ENCODE assay signal across 11 cellular contexts in genomic region chr16:11563493-11564040, GRCh38. TPM values are rescaled to one million over a fixed set of nuclear protein-coding genes. Genes with fewer than 3 reads are reported as not detected.
A peak's percentile ranks its signal among the peaks of the same experiment; 100 is the strongest.
DNase-seq lines count a peak whose midpoint lies in the region; ATAC-seq lines count a peak whose summit lies in the region.
"Had no signal": no experiment of that assay in that cellular context is flagged by ENCODE, and none has a peak within 500 bp of the region (broad histone marks: within the 10 kb centered on the region; RNA-seq: fewer than 3 reads in every experiment).

No MANE protein-coding gene starts in this region.

- H3K9me3 ChIP-seq in HAP-1, result no peaks in the 10 kb centered on the region

- peaks cover 10% of the 10 kb centered on the region for H3K36me3 Mint-ChIP-seq in activated CD4-positive, alpha-beta memory T cell treated with anti-CD3 and anti-CD28 coated beads for 36 hours

- H3K9me3 Mint-ChIP-seq in activated CD4-positive, alpha-beta memory T cell treated with anti-CD3 and anti-CD28 coated beads for 36 hours, result no peaks in the 10 kb centered on the region

- H3K4me1 ChIP-seq in HAP-1, result no peaks in the 10 kb centered on the region; the same call in 1 of the 2 replicates

- ATAC-seq in GM21723 (IDR thresholded peaks at IDR 0.05; ENCODE audit: unreplicated experiment) (no peak), HG03378 (IDR thresholded peaks at IDR 0.05; ENCODE audit: unreplicated experiment) (no peak)
- ATAC-seq: Panc1 had no signal

- no peak overlapping the region for H3K4me3 ChIP-seq in HAP-1

- peak overlapping the region; percentile 88 for H3K27ac ChIP-seq in epithelial cell of prostate

- peaks cover 67% of the 10 kb centered on the region for H3K4me1 Mint-ChIP-seq in activated CD4-positive, alpha-beta memory T cell treated with anti-CD3 and anti-CD28 coated beads for 36 hours (ENCODE audit: low read depth)

- H3K36me3 ChIP-seq in HAP-1 (replicated peaks), result no peaks in the 10 kb centered on the region

- POLR2A ChIA-PET in activated CD4-positive, alpha-beta memory T cell treated with anti-CD3 and anti-CD28 coated beads for 36 hours (lab: Charles Lee), result interaction anchor here (0.7 to 1.2 kb wide), 2 partner anchors 18 to 23 kb away, joined by 3 to 5 read pairs; partner anchors contain the start of gene LITAF

- peak overlapping the region; percentile 75 for H3K27ac Mint-ChIP-seq in activated CD4-positive, alpha-beta memory T cell treated with anti-CD3 and anti-CD28 coated beads for 36 hours

- in situ Hi-C loops in HAP-1 (cut with MboI; ENCODE audit: low sequenced_read_pairs), result no loop called here

- no peak overlapping the region for H3K4me3 Mint-ChIP-seq in activated CD4-positive, alpha-beta memory T cell treated with anti-CD3 and anti-CD28 coated beads for 36 hours

- DNase-seq in HAP-1 (ENCODE audit: low spot score in 2 of 2), result peak; percentile 34 to 63
- peak; percentile 46 for DNase-seq in activated CD4-positive, alpha-beta memory T cell treated with anti-CD3 and anti-CD28 coated beads for 36 hours
- no peak for DNase-seq in epithelial cell of prostate (ENCODE audit: low read depth, low spot score)
- peak; percentile 73 for DNase-seq in renal cortical epithelial cell (ENCODE audit: low read depth)
- no peak for DNase-seq in stimulated activated CD4-positive, alpha-beta T cell treated with anti-CD3 and anti-CD28 coated beads, Interleukin-2, amount 100 ng/mL, for 24 hours
- DNase-seq: activated CD8-positive, alpha-beta memory T cell treated with anti-CD3 and anti-CD28 coated beads, Interleukin-2, amount 50 U/mL, for 48 hours; Calu3; T1000 had no signal

- intact Hi-C loops in activated CD4-positive, alpha-beta memory T cell treated with anti-CD3 and anti-CD28 coated beads for 36 hours (cut with micrococcal nuclease), result no loop called here

- CTCF ChIA-PET in activated CD4-positive, alpha-beta memory T cell treated with anti-CD3 and anti-CD28 coated beads for 36 hours (lab: Charles Lee), result interaction anchor here (0.8 to 2.2 kb wide), 4 partner anchors 18 to 125 kb away, joined by 3 to 11 read pairs (median 4); no protein-coding TSS in a partner anchor

- no peaks in the 10 kb centered on the region for H3K27me3 Mint-ChIP-seq in activated CD4-positive, alpha-beta memory T cell treated with anti-CD3 and anti-CD28 coated beads for 36 hours

- no peaks in the 10 kb centered on the region for H3K27me3 ChIP-seq in HAP-1 (ENCODE audit: low read depth)

RNA-seq across cellular contexts. Expression of gene LITAF, which starts 23.2 kb away (rescaled TPM):
- 100 to 1,000 TPM; 130 to 134 TPM for total RNA-seq in activated CD4-positive, alpha-beta memory T cell treated with anti-CD3 and anti-CD28 coated beads for 36 hours
- 52.6 and 59.2 TPM in 2 replicates for total RNA-seq in renal cortical epithelial cell

Comparison
In these comparisons a context has a peak if more than half of its experiments do, and no peak if none do; other contexts are left out.
1. DNase-seq: peak in HAP-1 (2 of 2), activated CD4-positive, alpha-beta memory T cell treated with anti-CD3 and anti-CD28 coated beads for 36 hours (single experiment) and renal cortical epithelial cell (single experiment); none in epithelial cell of prostate (single experiment) and stimulated activated CD4-positive, alpha-beta T cell treated with anti-CD3 and anti-CD28 coated beads, Interleukin-2, amount 100 ng/mL, for 24 hours (0 of 2).